Comparison of ENCODE assay signal across 10 cellular contexts in genomic region chr17:41667280-41668008, GRCh38. TPM values are rescaled to one million over a fixed set of nuclear protein-coding genes. Genes with fewer than 3 reads are reported as not detected.
DNase-seq lines count a peak whose midpoint lies in the region; ATAC-seq and TF ChIP-seq lines count a peak whose summit lies in the region.
"Had no signal": no experiment of that assay in that cellular context is flagged by ENCODE, and none has a peak within 500 bp of the region (broad histone marks: within the 10 kb centered on the region; RNA-seq: fewer than 3 reads in every experiment).

No MANE protein-coding gene starts in this region.

- H3K27ac ChIP-seq in DOHH2 (ENCODE audit: low read depth, low read length) (peak overlapping the region; percentile 78), KOPT-K1 (ENCODE audit: low read depth, low read length, poor library complexity, severe bottlenecking) (peak overlapping the region; percentile 68), neural cell (ENCODE audit: low read length) (no peak overlapping the region)
- H3K27ac ChIP-seq: SJSA1 had no signal

- no peaks in the 10 kb centered on the region for H3K9me3 ChIP-seq in DOHH2 (ENCODE audit: control insufficient read depth, insufficient read depth, low read length)
- H3K9me3 ChIP-seq in KOPT-K1 (ENCODE audit: insufficient read depth, low read length, poor library complexity, severe bottlenecking) = no peaks in the 10 kb centered on the region
- no peaks in the 10 kb centered on the region for H3K9me3 ChIP-seq in neural cell (ENCODE audit: low read length)
- H3K9me3 ChIP-seq: SJSA1 had no signal

- H3K36me3 Mint-ChIP-seq in MCF 10A (ENCODE audit: insufficient read depth, unreplicated experiment) = no peaks in the 10 kb centered on the region

- no peaks in the 10 kb centered on the region for H3K79me2 ChIP-seq in DOHH2 (ENCODE audit: control insufficient read depth, low read length)
- H3K79me2 ChIP-seq in neural cell (replicated peaks; ENCODE audit: insufficient read depth, low read length) = no peaks in the 10 kb centered on the region

- intact Hi-C loops in MCF 10A (cut with micrococcal nuclease) = loop anchor here (2.0 kb wide), 4 partner anchors 339 to 1047 kb away; no protein-coding TSS in a partner anchor

- H3K27me3 Mint-ChIP-seq in MCF 10A (ENCODE audit: insufficient read depth, unreplicated experiment) = no peaks in the 10 kb centered on the region

- peak overlapping the region; percentile 10 for H2AFZ ChIP-seq in neural cell (ENCODE audit: low read depth, low read length)

- H3K4me2 ChIP-seq in DOHH2 (ENCODE audit: low read length) (peak overlapping the region; percentile 77), neural cell (ENCODE audit: low read length) (no peak overlapping the region)

- H3K27me3 ChIP-seq in DOHH2 (ENCODE audit: control insufficient read depth, low read length) (no peaks in the 10 kb centered on the region), neural cell (ENCODE audit: insufficient read depth, low read depth, low read length) (no peaks in the 10 kb centered on the region)
- H3K27me3 ChIP-seq: SJSA1 had no signal

- H3K4me1 Mint-ChIP-seq in MCF 10A (ENCODE audit: insufficient read depth, unreplicated experiment) = peaks cover 26% of the 10 kb centered on the region

- H3K4me3 ChIP-seq in DOHH2 (ENCODE audit: low read length) (peak overlapping the region; percentile 72), neural cell (ENCODE audit: low read length) (peak overlapping the region; percentile 56)

- CTCF ChIA-PET in MCF 10A (lab: Yijun Ruan, JAX) = interaction anchor here (0.5 to 11.5 kb wide), 35 partner anchors 9 to 865 kb away, joined by 3 to 566 read pairs (median 3); partner anchors contain the start of gene EIF1

- peak overlapping the region; percentile 70 for H3K9ac ChIP-seq in neural cell (ENCODE audit: low read length)

- peaks cover 32% of the 10 kb centered on the region for H3K4me1 ChIP-seq in DOHH2 (ENCODE audit: control insufficient read depth, low read length)

- ATAC-seq in HG02973 (IDR thresholded peaks at IDR 0.05; ENCODE audit: unreplicated experiment) = no peak

- TF ChIP-seq RAD21 in neural cell (conservative IDR thresholded peaks at IDR 0.05) = no peak

- no peaks in the 10 kb centered on the region; the same call in 1 of the 2 replicates for H3F3A ChIP-seq in DOHH2 (ENCODE audit: control insufficient read depth, insufficient read depth)
- H3F3A ChIP-seq in neural cell (ENCODE audit: insufficient read depth, low read length, poor library complexity, severe bottlenecking) = no peaks in the 10 kb centered on the region

- DNase-seq in MCF 10A (ENCODE audit: unreplicated experiment) (no peak), NCI-H2196 (lab: John Stamatoyannopoulos, UW; ENCODE audit: unreplicated experiment) (no peak)
- DNase-seq in stimulated activated CD4-positive, alpha-beta T cell treated with anti-CD3 and anti-CD28 coated beads, Interleukin-2, amount 100 ng/mL, for 24 hours = no peak
- no peak for DNase-seq in stimulated activated CD8-positive, alpha-beta memory T cell treated with anti-CD3 and anti-CD28 coated beads, Interleukin-4, amount 100 ng/mL, for 48 hours

- no peaks in the 10 kb centered on the region for H3K36me3 ChIP-seq in DOHH2 (ENCODE audit: control insufficient read depth, low read length)
- H3K36me3 ChIP-seq in KOPT-K1 (ENCODE audit: insufficient read depth, low read length) = no peaks in the 10 kb centered on the region
- H3K36me3 ChIP-seq in neural cell (ENCODE audit: insufficient read depth, low read length) = no peaks in the 10 kb centered on the region
- H3K36me3 ChIP-seq: SJSA1 had no signal

- no TSS peak for BruUV-seq in MCF 10A (replicated peaks; lab: Mats Ljungman, UMichigan)

- H4K20me1 ChIP-seq in DOHH2 (ENCODE audit: control insufficient read depth, insufficient read depth, low read depth, low read length) (no peaks in the 10 kb centered on the region), neural cell (ENCODE audit: insufficient read depth) (no peaks in the 10 kb centered on the region)

- H3K9me3 Mint-ChIP-seq in MCF 10A (ENCODE audit: unreplicated experiment) = no peaks in the 10 kb centered on the region

- peak; percentile 23 for TF ChIP-seq CTCF in DOHH2 (IDR thresholded peaks at IDR 0.05; ENCODE audit: low read depth, low read length, poor library complexity, severe bottlenecking)
- no peak for TF ChIP-seq CTCF in MCF 10A (IDR thresholded peaks at IDR 0.05; ENCODE audit: unreplicated experiment)
- no peak for TF ChIP-seq CTCF in neural cell (IDR thresholded peaks at IDR 0.05; ENCODE audit: poor library complexity, severe bottlenecking)

- TF ChIP-seq EP300 in neural cell (conservative IDR thresholded peaks at IDR 0.05; ENCODE audit: poor library complexity, severe bottlenecking) = no peak

- POLR2A ChIA-PET in MCF 10A (lab: Yijun Ruan, JAX) = interaction anchor here (0.7 to 4.5 kb wide), 6 partner anchors 12 to 856 kb away, joined by 3 to 31 read pairs (median 5); partner anchors contain the start of gene EIF1

- H3K4me3 Mint-ChIP-seq in MCF 10A (ENCODE audit: unreplicated experiment) = peak overlapping the region; percentile 49

- H3K9me2 ChIP-seq in DOHH2 (replicated peaks; ENCODE audit: control insufficient read depth, low read length) = no peaks in the 10 kb centered on the region
- H3K9me2 ChIP-seq in neural cell (ENCODE audit: insufficient read depth, low read length) = no peaks in the 10 kb centered on the region

- H3K27ac Mint-ChIP-seq in MCF 10A (ENCODE audit: low read depth, unreplicated experiment) = no peak overlapping the region

TF ChIP-seq in neural cell, 6 proteins besides CTCF, POLR2A, EP300 and RAD21:
- TF ChIP-seq REST (IDR thresholded peaks at IDR 0.05; ENCODE audit: borderline replicate concordance) (no peak), SMC3 (conservative IDR thresholded peaks at IDR 0.05; ENCODE audit: poor library complexity) (peak; percentile 54)

RNA-seq across cellular contexts. Expression of gene EIF1, which starts 21.2 kb away (rescaled TPM):
- 1,945 and 2,169 TPM in 2 replicates for total RNA-seq in MCF 10A (2022)
- polyA plus RNA-seq in neural cell = 257 and 258 TPM in 2 replicates
- 199 and 224 TPM in 2 replicates for polyA minus RNA-seq in neural cell

RNA-seq across cellular contexts. Expression of gene KRT17, which starts 43.1 kb away (rescaled TPM):
- 1,990 and 4,105 TPM in 2 replicates for total RNA-seq in MCF 10A (2022)
- 0.78 TPM in 1 of 2 replicates, not detected in the other for polyA plus RNA-seq in neural cell
- not detected in 2 replicates for polyA minus RNA-seq in neural cell

RNA-seq across cellular contexts. Expression of gene GAST, which starts 44.7 kb away (rescaled TPM):
- total RNA-seq in MCF 10A (2022) = not detected in 2 replicates
- polyA plus RNA-seq in neural cell = not detected in 2 replicates
- polyA minus RNA-seq in neural cell = not detected in 2 replicates
- total RNA-seq: frontal cortex, SJSA1 had no signal

RNA-seq across cellular contexts. Expression of gene KRT16, which starts 54.9 kb away (rescaled TPM):
- total RNA-seq in MCF 10A (2022) = 74.5 and 109 TPM in 2 replicates
- polyA plus RNA-seq in neural cell = not detected in 2 replicates
- polyA minus RNA-seq in neural cell = not detected in 2 replicates
- total RNA-seq: frontal cortex had no signal
